14 cellular contexts compared by ENCODE assay signal in the genomic region with DNA sequence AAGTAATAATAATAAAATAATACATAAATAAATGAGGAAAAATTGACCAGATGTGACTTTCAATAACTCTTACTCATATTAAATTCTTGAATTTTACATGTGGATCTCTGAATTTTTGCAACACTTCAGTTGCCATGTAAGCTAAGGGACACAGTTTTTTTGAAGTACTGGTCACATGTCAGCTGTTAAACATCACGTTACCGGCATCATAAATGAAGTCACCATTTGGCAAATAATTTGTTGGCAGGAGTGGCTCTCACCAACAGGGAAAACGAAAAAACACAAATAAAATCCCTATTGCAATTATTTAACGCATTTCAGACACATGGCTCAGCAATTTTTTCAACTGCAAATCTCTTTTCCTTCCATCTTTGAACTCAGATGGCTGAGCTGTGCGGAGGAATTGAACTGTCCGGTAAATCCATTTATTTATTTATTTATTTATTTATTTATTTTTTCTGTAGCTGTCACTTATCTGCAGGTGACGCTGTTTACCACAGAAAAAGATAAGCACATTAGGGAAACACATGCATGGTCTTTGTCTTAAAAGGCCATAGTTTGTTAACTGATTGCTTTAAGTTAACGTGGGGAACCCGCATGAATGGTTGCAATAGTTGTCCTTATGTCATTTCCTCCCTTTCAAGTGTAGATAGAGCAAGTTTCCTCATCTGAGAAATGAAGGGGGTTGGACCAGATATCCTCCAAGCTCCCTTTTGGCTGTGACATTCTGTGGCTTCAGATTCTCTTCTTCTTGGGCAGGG.
"Had no signal": no experiment of that assay in that cellular context is flagged by ENCODE, and none has a peak within 500 bp of the region (broad histone marks: within the 10 kb centered on the region; RNA-seq: fewer than 3 reads in every experiment).

No MANE protein-coding gene starts in this region.

- H3K4me3 ChIP-seq: body of pancreas, esophagus squamous epithelium, right atrium auricular region, tibial artery had no signal

- H3K27me3 ChIP-seq: body of pancreas, esophagus squamous epithelium, foreskin keratinocyte, right atrium auricular region, tibial artery had no signal

- H3K4me1 ChIP-seq: body of pancreas, esophagus squamous epithelium, foreskin keratinocyte, right atrium auricular region, tibial artery had no signal

- H3K27ac ChIP-seq: body of pancreas, esophagus squamous epithelium, foreskin keratinocyte, right atrium auricular region, tibial artery had no signal

- H3K9me3 ChIP-seq: body of pancreas, esophagus squamous epithelium, right atrium auricular region, tibial artery had no signal

- DNase-seq: activated CD4-positive, alpha-beta T cell treated with anti-CD3 and anti-CD28 coated beads, Interleukin-2, amount 10 ng/mL, durations not matched to agents 7 days and 5 days; activated CD8-positive, alpha-beta memory T cell treated with anti-CD3 and anti-CD28 coated beads, Interleukin-2, amount 50 U/mL, for 48 hours; activated gamma-delta T cell; activated T-cell treated with anti-CD3 and anti-CD28 coated beads, Interleukin-2, amount 50 U/mL, for 72 hours; amniotic stem cell; body of pancreas; caudate nucleus; esophagus squamous epithelium; foreskin keratinocyte; glutamatergic neuron; stimulated activated CD4-positive, alpha-beta T cell treated with anti-CD3 and anti-CD28 coated beads, Interleukin-4, amount 100 ng/mL, for 1 hour; stimulated activated naive B cell treated with anti-CD40 and anti-IgM and Interleukin-4, amounts not matched to agents 10 μg/mL and 1 μg/mL and 100 μg/mL, for 72 hours; tibial artery had no signal

- ATAC-seq: activated T-cell treated with anti-CD3 and anti-CD28 coated beads, Interleukin-2, amount 50 U/mL, for 72 hours; body of pancreas; foreskin keratinocyte; stimulated activated naive B cell treated with anti-CD40 and anti-IgM and Interleukin-4, amounts not matched to agents 10 μg/mL and 1 μg/mL and 100 μg/mL, for 72 hours had no signal

- H3K36me3 ChIP-seq: esophagus squamous epithelium, right atrium auricular region, tibial artery had no signal
